Comparison of ENCODE assay signal across 24 cellular contexts in genomic region chr12:95718001-95718400, GRCh38.
DNase-seq lines count a peak whose midpoint lies in the region; ATAC-seq, FAIRE-seq and TF ChIP-seq lines count a peak whose summit lies in the region.
"Had no signal": no experiment of that assay in that cellular context is flagged by ENCODE, and none has a peak within 500 bp of the region (broad histone marks: within the 10 kb centered on the region; RNA-seq: fewer than 3 reads in every experiment).

No MANE protein-coding gene starts in this region.

- H2AFZ ChIP-seq in MM.1S (ENCODE audit: low read length): no peak overlapping the region
- peak overlapping the region; percentile 48 for H2AFZ ChIP-seq in endothelial cell of umbilical vein (ENCODE audit: low read depth, low read length)

- TF ChIP-seq POLR2A in endothelial cell of umbilical vein (IDR thresholded peaks at IDR 0.05; ENCODE audit: low read depth, low read length) (no peak), prostate gland (IDR thresholded peaks at IDR 0.05) (no peak)

- TF ChIP-seq CTCF in MM.1S (IDR thresholded peaks at IDR 0.05; ENCODE audit: low read length) (no peak), endothelial cell of umbilical vein (IDR thresholded peaks at IDR 0.05; ENCODE audit: extremely low read depth in 1 of 2, insufficient read depth in 1 of 2, low read depth in 1 of 2, low read length in 2 of 2) (no peak), prostate gland (IDR thresholded peaks at IDR 0.05) (no peak)

- 29% methylated on average over 3 of the region's 3 CpGs for WGBS in prostate gland

- 0 out of 2 replicates have a peak, but pooled peaks cover 5% of the 10 kb centered on the region for H3K27me3 ChIP-seq in MM.1S (replicated peaks; ENCODE audit: insufficient read depth, low read length)
- H3K27me3 ChIP-seq in endothelial cell of umbilical vein (ENCODE audit: control insufficient read depth in 2 of 2, insufficient read depth in 2 of 2, low read length in 2 of 2): no peaks in the 10 kb centered on the region
- H3K27me3 ChIP-seq in prostate gland (replicated peaks; ENCODE audit: insufficient read depth): no peaks in the 10 kb centered on the region
- H3K27me3 ChIP-seq: tibial artery had no signal

- no peak overlapping the region for H3K4me3 ChIP-seq in MM.1S (ENCODE audit: low read length)
- no peak overlapping the region for H3K4me3 ChIP-seq in endothelial cell of umbilical vein (replicated peaks in 1 of 3; ENCODE audit: insufficient read depth in 1 of 3, low read depth in 1 of 3, low read length in 3 of 3)
- H3K4me3 ChIP-seq in prostate gland: no peak overlapping the region
- H3K4me3 ChIP-seq: tibial artery had no signal

- H3K9ac ChIP-seq in MM.1S (ENCODE audit: low read length) (no peak overlapping the region), endothelial cell of umbilical vein (replicated peaks; ENCODE audit: extremely low read depth, insufficient read depth, low read length) (no peak overlapping the region)

- no peaks in the 10 kb centered on the region for H4K20me1 ChIP-seq in MM.1S (ENCODE audit: insufficient read depth, low read length)
- no peaks in the 10 kb centered on the region for H4K20me1 ChIP-seq in endothelial cell of umbilical vein (replicated peaks; ENCODE audit: control insufficient read depth, extremely low read depth, insufficient read depth, low read length)

- intact Hi-C loops in endothelial cell of umbilical vein (cut with micrococcal nuclease): loop anchor here (5.0 kb wide), 1 partner anchor 96 kb away; no protein-coding TSS in a partner anchor
- intact Hi-C loops in prostate gland (cut with DNase I): no loop called here

- BruUV-seq in endothelial cell of umbilical vein (replicated peaks; lab: Mats Ljungman, UMichigan): no TSS peak

- peak; percentile 43 for DNase-seq in SIG-M5 treated with dmso at 0.1 percent for 504 hours (lab: John Stamatoyannopoulos, UW; ENCODE audit: unreplicated experiment)
- DNase-seq in SIG-M5 (lab: John Stamatoyannopoulos, UW): no peak
- DNase-seq in MM.1S: peak; percentile 61
- DNase-seq in endothelial cell of umbilical vein (ENCODE audit: low read depth, low spot score): peak; percentile 73
- peak; percentile 27 for DNase-seq in prostate gland (ENCODE audit: low spot score)
- DNase-seq in activated effector memory CD4-positive, alpha-beta T cell treated with Interleukin-2 at 50 U/mL for 16 hours: no peak
- DNase-seq in central memory CD4-positive, alpha-beta T cell: no peak
- DNase-seq: activated CD4-positive, alpha-beta T cell treated with anti-CD3 and anti-CD28 coated beads, Interleukin-2, amount 10 ng/mL, durations not matched to agents 24 days and 14 days; activated naive CD4-positive, alpha-beta T cell treated with anti-CD3 and anti-CD28 coated beads, Interleukin-2, amount 50 U/mL, for 16 hours; AML-193; aorta; DMS79 treated with DMSO at 0.1 percent for 48 hours; head of caudate nucleus; KG1; left colon; midbrain; MV-4-11; natural killer cell; stimulated activated CD4-positive, alpha-beta T cell treated with anti-CD3 and anti-CD28 coated beads, Interleukin-15, amount 100 ng/mL, for 24 hours; T-helper 17 cell; tibial artery had no signal

- H3K9me1 ChIP-seq in endothelial cell of umbilical vein (replicated peaks; ENCODE audit: control insufficient read depth, extremely low read depth, insufficient read depth, low read length): no peaks in the 10 kb centered on the region

- H3K9me3 ChIP-seq in MM.1S (replicated peaks; ENCODE audit: insufficient read depth, low read length): no peaks in the 10 kb centered on the region
- no peaks in the 10 kb centered on the region for H3K9me3 ChIP-seq in endothelial cell of umbilical vein (replicated peaks; ENCODE audit: control insufficient read depth, insufficient read depth, low read length)
- H3K9me3 ChIP-seq in prostate gland: no peaks in the 10 kb centered on the region
- H3K9me3 ChIP-seq: tibial artery had no signal

- H3K36me3 ChIP-seq in MM.1S (replicated peaks; ENCODE audit: insufficient read depth, low read length): no peaks in the 10 kb centered on the region
- H3K36me3 ChIP-seq in endothelial cell of umbilical vein (ENCODE audit: control insufficient read depth in 2 of 2, extremely low read depth in 1 of 2, insufficient read depth in 2 of 2, low read length in 2 of 2): peaks cover 0 to 5% of the 10 kb centered on the region in 2 experiments
- H3K36me3 ChIP-seq in prostate gland: no peaks in the 10 kb centered on the region

- peak overlapping the region; percentile 3; the same call in 1 of the 2 replicates for H3K4me2 ChIP-seq in MM.1S (ENCODE audit: low read depth, low read length)
- H3K4me2 ChIP-seq in endothelial cell of umbilical vein (ENCODE audit: insufficient read depth, low read length): peak overlapping the region; percentile 52

- no peaks in the 10 kb centered on the region for H3F3A ChIP-seq in MM.1S (ENCODE audit: insufficient read depth, low read length)

- CTCF ChIA-PET in endothelial cell of umbilical vein (lab: Charles Lee): interaction anchor here (0.7 to 1.8 kb wide), 10 partner anchors 9 to 143 kb away, joined by 3 to 11 read pairs (median 6); no protein-coding TSS in a partner anchor

- dilution Hi-C loops in endothelial cell of umbilical vein (cut with MboI; ENCODE audit: extremely low pct_ligation_motif_present, low sequenced_read_pairs): no loop called here

- H3K9me2 ChIP-seq in MM.1S (replicated peaks; ENCODE audit: insufficient read depth, low read length): no peaks in the 10 kb centered on the region

- peak; percentile 18 for FAIRE-seq in endothelial cell of umbilical vein (lab: Jason Lieb, UNC)

- ATAC-seq in HG03469 (IDR thresholded peaks at IDR 0.05; ENCODE audit: unreplicated experiment): no peak
- ATAC-seq: left colon, natural killer cell, sciatic nerve, T-helper 17 cell had no signal

- POLR2A ChIA-PET in endothelial cell of umbilical vein (lab: Charles Lee): no interaction called here

- H3K4me1 ChIP-seq in MM.1S (ENCODE audit: low read length): peaks cover 17% of the 10 kb centered on the region
- peaks cover 13% of the 10 kb centered on the region for H3K4me1 ChIP-seq in endothelial cell of umbilical vein (ENCODE audit: control insufficient read depth, extremely low read depth, insufficient read depth, low read length)
- H3K4me1 ChIP-seq in prostate gland (replicated peaks): no peaks in the 10 kb centered on the region

- H3K79me2 ChIP-seq in MM.1S (ENCODE audit: low read length) (no peaks in the 10 kb centered on the region), endothelial cell of umbilical vein (ENCODE audit: control insufficient read depth, insufficient read depth, low read length) (no peaks in the 10 kb centered on the region)

- no peak overlapping the region for H3K27ac ChIP-seq in MM.1S (ENCODE audit: low read length)
- no peak overlapping the region for H3K27ac ChIP-seq in endothelial cell of umbilical vein (ENCODE audit: insufficient read depth, low read depth, low read length)
- H3K27ac ChIP-seq in prostate gland: no peak overlapping the region
- H3K27ac ChIP-seq: 22Rv1 had no signal

TF ChIP-seq in endothelial cell of umbilical vein, 7 proteins besides CTCF, POLR2A, EP300 and RAD21:
- TF ChIP-seq GATA2 (IDR thresholded peaks at IDR 0.05; ENCODE audit: insufficient read depth, insufficient read length, low read depth, low read length) (peak; percentile 86), JUN (IDR thresholded peaks at IDR 0.05; ENCODE audit: borderline replicate concordance, insufficient read depth, insufficient read length, low read depth) (no peak)
TF ChIP-seq in endothelial cell of umbilical vein: peak in this region for 1.

Comparison
In these comparisons a context has a peak if more than half of its experiments do, and no peak if none do; other contexts are left out.
1. DNase-seq: peak in SIG-M5 treated with dmso at 0.1 percent for 504 hours (single experiment), MM.1S (single experiment), endothelial cell of umbilical vein (single experiment) and prostate gland (single experiment); none in SIG-M5 (single experiment), activated effector memory CD4-positive, alpha-beta T cell treated with Interleukin-2 at 50 U/mL for 16 hours (single experiment) and central memory CD4-positive, alpha-beta T cell (single experiment).